In genomic region chr19:47777245-47778088, GRCh38 we compare ENCODE assay signal across 9 cellular contexts. TPM values are rescaled to one million over a fixed set of nuclear protein-coding genes. Genes with fewer than 3 reads are reported as not detected.
A peak's percentile ranks its signal among the peaks of the same experiment; 100 is the strongest.
DNase-seq lines count a peak whose midpoint lies in the region; FAIRE-seq and TF ChIP-seq lines count a peak whose summit lies in the region.
"Not testable (repeated sequence)": the region's sequence is repeated elsewhere in the genome, so short reads cannot be mapped to it uniquely, and the experiment has no call there.
"Had no signal": no experiment of that assay in that cellular context is flagged by ENCODE, and none has a peak within 500 bp of the region (broad histone marks: within the 10 kb centered on the region; RNA-seq: fewer than 3 reads in every experiment).

No MANE protein-coding gene starts in this region.

- not testable (repeated sequence) for TF ChIP-seq RAD21 in H1 (IDR thresholded peaks at IDR 0.05 in 1 of 2, conservative IDR thresholded peaks at IDR 0.05 in 1 of 2; ENCODE audit: low read depth in 2 of 2, low read length in 2 of 2)

- H3K4me3 Mint-ChIP-seq in activated naive CD8-positive, alpha-beta T cell, result peak overlapping the region; percentile 94
- H3K4me3 Mint-ChIP-seq in nephron progenitor cell, result peak overlapping the region; percentile 87

- H3K14ac ChIP-seq in H1 (ENCODE audit: insufficient read length), result not testable (repeated sequence)

- not testable (repeated sequence) for H3K27me3 Mint-ChIP-seq in activated naive CD8-positive, alpha-beta T cell; nephron progenitor cell (ENCODE audit: low read depth, poor library complexity)

- H3K9me3 ChIP-seq in SJCRH30 (replicated peaks); H1 (ENCODE audit: insufficient read depth in 2 of 2, low read depth in 1 of 2, low read length in 1 of 2); iPS-20b (ENCODE audit: insufficient read depth, low read depth, low read length); stomach: not testable (repeated sequence)

- not testable (repeated sequence) for H3K9me3 Mint-ChIP-seq in activated naive CD8-positive, alpha-beta T cell (ENCODE audit: low read depth); nephron progenitor cell

- not testable (repeated sequence) for H3K23me2 ChIP-seq in H1 (ENCODE audit: low read depth, low read length)

- peak overlapping the region; percentile 89 for H3K27ac Mint-ChIP-seq in activated naive CD8-positive, alpha-beta T cell
- peak overlapping the region; percentile 98 for H3K27ac Mint-ChIP-seq in nephron progenitor cell

- not testable (repeated sequence) for DNase-seq in BJ (ENCODE audit: low read depth); SJCRH30; H1 (ENCODE audit: low read depth in 1 of 2, low spot score in 2 of 2); nephron progenitor cell; stomach
- DNase-seq in HT-29 (ENCODE audit: low spot score), result peak; percentile 64

- H3K4me2 ChIP-seq in H1 (ENCODE audit: insufficient read depth in 1 of 2, low read depth in 2 of 2, low read length in 2 of 2), result peak overlapping the region; percentile 59 to 92

- peak overlapping the region; percentile 87 for H3K18ac ChIP-seq in H1 (ENCODE audit: extremely low read depth, low read length)

- H4K91ac ChIP-seq in H1 (replicated peaks; ENCODE audit: insufficient read length, low read length), result peak overlapping the region; percentile 93

- not testable (repeated sequence) for TF ChIP-seq POLR2A in H1 (IDR thresholded peaks at IDR 0.05; ENCODE audit: control extremely low read depth in 1 of 2, low read depth in 2 of 2, low read length in 2 of 2); stomach (IDR thresholded peaks at IDR 0.05)

- not testable (repeated sequence) for H3K27me3 ChIP-seq in BJ (ENCODE audit: control insufficient read depth, insufficient read depth, low read length); SJCRH30; H1 (replicated peaks in 1 of 4; ENCODE audit: control insufficient read depth in 3 of 4, extremely low read depth in 1 of 4, insufficient read depth in 3 of 4, low read length in 3 of 4); iPS-20b (ENCODE audit: insufficient read depth, low read length); stomach

- H4K8ac ChIP-seq in H1 (ENCODE audit: extremely low read depth, insufficient read depth, low read length), result peak overlapping the region; percentile 100; the same call in 1 of the 2 replicates

- peak overlapping the region; percentile 100 for H4K5ac ChIP-seq in H1 (ENCODE audit: insufficient read length, low read depth, low read length)

- peak overlapping the region; percentile 97 for H2BK5ac ChIP-seq in H1 (ENCODE audit: low read depth, low read length)

- H2AK5ac ChIP-seq in H1 (ENCODE audit: low read depth, low read length), result not testable (repeated sequence)

- not testable (repeated sequence) for H3K36me3 Mint-ChIP-seq in activated naive CD8-positive, alpha-beta T cell
- H3K36me3 Mint-ChIP-seq in nephron progenitor cell (ENCODE audit: low read depth), result peaks cover 17% of the 10 kb centered on the region

- H3K4ac ChIP-seq in H1 (replicated peaks; ENCODE audit: insufficient read length, low read depth, low read length), result not testable (repeated sequence)

- H3K79me1 ChIP-seq in H1 (ENCODE audit: low read depth, low read length), result not testable (repeated sequence)

- WGBS in H1 (ENCODE audit: extremely low coverage in 1 of 2, insufficient coverage in 1 of 2, insufficient read length in 1 of 2, insufficient replicate concordance in 2 of 2, low coverage in 1 of 2, low lambda C conversion rate in 2 of 2, missing lambda C conversion rate in 1 of 2), 2 experiments, result 78% methylated on average over 24 of the region's 24 CpGs; no CpG with 5 or more reads in 1 of the 2 experiments
- 53 to 76% (median 67%) methylated on average over 24 of the region's 24 CpGs for WGBS in stomach, 5 donors

- not testable (repeated sequence) for H2BK12ac ChIP-seq in H1 (ENCODE audit: low read depth, low read length)

- H3K23ac ChIP-seq in H1 (ENCODE audit: insufficient read length), result not testable (repeated sequence)

- peaks cover 20% of the 10 kb centered on the region for H3K4me1 Mint-ChIP-seq in activated naive CD8-positive, alpha-beta T cell (ENCODE audit: low read depth)
- H3K4me1 Mint-ChIP-seq in nephron progenitor cell, result peaks cover 33% of the 10 kb centered on the region

- H3K36me3 ChIP-seq in BJ (ENCODE audit: control insufficient read depth, insufficient read depth, low read length) (peaks cover 10% of the 10 kb centered on the region), H1 (ENCODE audit: control insufficient read depth in 2 of 4, insufficient read depth in 4 of 4, low read length in 3 of 4) (peaks cover 10 to 18% (median 14%) of the 10 kb centered on the region in 4 experiments), iPS-20b (ENCODE audit: insufficient read depth, low read depth, low read length) (peaks cover 23% of the 10 kb centered on the region), stomach (peaks cover 6 to 19% (median 16%) of the 10 kb centered on the region in 4 donors)
- not testable (repeated sequence) for H3K36me3 ChIP-seq in SJCRH30

- not testable (repeated sequence) for H2AFZ ChIP-seq in H1 (ENCODE audit: low read length)

- POLR2A ChIA-PET in BJ (lab: Charles Lee), result not testable (repeated sequence)
- POLR2A ChIA-PET in H1 (lab: Charles Lee; ENCODE audit: partially characterized antibody), result interaction anchor here (0.6 to 5.0 kb wide), 9 partner anchors 10 to 457 kb away, joined by 3 to 34 read pairs (median 3); partner anchors contain the start of gene NOP53

- H3K56ac ChIP-seq in H1 (replicated peaks; ENCODE audit: insufficient read length, low read depth, low read length), result not testable (repeated sequence)

- intact Hi-C loops in stomach (cut with DNase I; ENCODE audit: low total_unique reads), result not testable (repeated sequence)

- TF ChIP-seq CTCF in BJ (IDR thresholded peaks at IDR 0.05; ENCODE audit: insufficient read depth, low read depth, low read length); H1 (IDR thresholded peaks at IDR 0.05; ENCODE audit: control extremely low read depth in 1 of 3, insufficient read depth in 1 of 3, low read depth in 1 of 3, low read length in 3 of 3); nephron progenitor cell (IDR thresholded peaks at IDR 0.05); stomach (IDR thresholded peaks at IDR 0.05): not testable (repeated sequence)

- H3K4me1 ChIP-seq in SJCRH30 (peaks cover 15% of the 10 kb centered on the region), stomach (peaks cover 39 to 48% (median 42%) of the 10 kb centered on the region in 4 donors)
- not testable (repeated sequence) for H3K4me1 ChIP-seq in H1 (replicated peaks in 1 of 4; ENCODE audit: control insufficient read depth in 3 of 4, insufficient read depth in 4 of 4, low read length in 3 of 4); iPS-20b (ENCODE audit: insufficient read depth, low read length)

- CTCF ChIA-PET in BJ (lab: Yijun Ruan, JAX) (interaction anchor here (0.9 to 2.2 kb wide), 4 partner anchors 12 to 92 kb away, joined by 3 to 5 read pairs (median 4); no protein-coding TSS in a partner anchor), H1 (lab: Charles Lee; ENCODE audit: partially characterized antibody) (interaction anchor here (1.2 to 1.8 kb wide), 4 partner anchors 11 to 72 kb away, joined by 3 to 10 read pairs (median 4); no protein-coding TSS in a partner anchor)

- H3K4me3 ChIP-seq in BJ (ENCODE audit: low read depth, low read length) (peak overlapping the region; percentile 93), SJCRH30 (peak overlapping the region; percentile 78), H1 (ENCODE audit: extremely low read depth in 1 of 4, insufficient read depth in 2 of 4, low read depth in 3 of 4, low read length in 4 of 4) (peak overlapping the region; percentile 57 to 97 (median 75)), iPS-20b (ENCODE audit: low read length) (peak overlapping the region; percentile 90), stomach (peak overlapping the region; percentile 78 to 93 (median 86))

- FAIRE-seq in H1 (lab: Jason Lieb, UNC), result not testable (repeated sequence)

- H3K27ac ChIP-seq in SJCRH30; H1 (ENCODE audit: low read depth, low read length): not testable (repeated sequence)
- H3K27ac ChIP-seq in iPS-20b (ENCODE audit: low read length) (peak overlapping the region; percentile 87), stomach (peak overlapping the region; percentile 95 to 97 (median 95))

- H2BK20ac ChIP-seq in H1 (ENCODE audit: low read length), result not testable (repeated sequence)

- H3K79me2 ChIP-seq in H1 (ENCODE audit: control insufficient read depth in 1 of 2, insufficient read depth in 2 of 2, low read length in 2 of 2), result peaks cover 13 to 25% of the 10 kb centered on the region in 2 experiments

- H3K9ac ChIP-seq in H1 (replicated peaks in 1 of 4; ENCODE audit: extremely low read depth in 1 of 4, low read depth in 3 of 4, low read length in 3 of 4) (peak overlapping the region in 3 of 4 experiments; percentile 83 to 95 (median 94); a peak in 4 of 7 replicates), iPS-20b (ENCODE audit: low read depth, low read length) (peak overlapping the region; percentile 94)

- not testable (repeated sequence) for TF ChIP-seq EP300 in H1 (IDR thresholded peaks at IDR 0.05; ENCODE audit: borderline replicate concordance in 1 of 2, low read depth in 2 of 2, low read length in 2 of 2); stomach (IDR thresholded peaks at IDR 0.05)

- H2BK15ac ChIP-seq in H1 (ENCODE audit: low read length), result not testable (repeated sequence)

- H2BK120ac ChIP-seq in H1 (replicated peaks; ENCODE audit: low read depth, low read length), result not testable (repeated sequence)

- peaks cover 8 to 17% of the 10 kb centered on the region in 2 experiments for H4K20me1 ChIP-seq in H1 (replicated peaks in 1 of 2; ENCODE audit: control insufficient read depth in 1 of 2, insufficient read depth in 2 of 2, low read length in 2 of 2)

RNA-seq across cellular contexts. Expression of gene SELENOW, which starts 1.0 kb away (rescaled TPM):
- 256 and 293 TPM in 2 replicates for polyA plus RNA-seq in BJ (2011; rRNA removed)
- polyA minus RNA-seq in BJ (2011; rRNA and poly(A)+ RNA removed), result 33.2 and 51.9 TPM in 2 replicates
- total RNA-seq in HT-29 (2014; rRNA removed; shearing (Covaris generic)), result 492 and 534 TPM in 2 replicates
- total RNA-seq in SJCRH30 (2014; rRNA removed; shearing (Covaris generic)), result 204 and 219 TPM in 2 replicates
- total RNA-seq in H1 (2021; fragmentation: NEBNext Ultra II Directional; extraction: Animal tissue kit (Norgen Biotek cat#: 25700)), result 361 and 371 TPM in 2 replicates
- 588 and 709 TPM in 2 replicates for polyA plus RNA-seq in H1 (2011; rRNA removed)
- 652 TPM for polyA plus RNA-seq in H1 (2011; cell fraction: cytosol; rRNA removed)
- polyA plus RNA-seq in H1 (2011; cell fraction: nucleus; rRNA removed), result 471 TPM
- polyA plus RNA-seq in H1 (2012, experiment 1 of 2), result 211 to 357 TPM (median 346 TPM) in 4 replicates
- polyA plus RNA-seq in H1 (2012, experiment 2 of 2), result 655 TPM
- polyA plus RNA-seq in H1 (2013, experiment 1 of 2), result 479 TPM
- polyA plus RNA-seq in H1 (2013, experiment 2 of 2), result 488 TPM
- polyA minus RNA-seq in H1 (2011; rRNA and poly(A)+ RNA removed), result 94.3 and 112 TPM in 2 replicates
- 88.6 TPM for polyA minus RNA-seq in H1 (2011; cell fraction: cytosol; rRNA and poly(A)+ RNA removed)
- 76.1 TPM for polyA minus RNA-seq in H1 (2011; cell fraction: nucleus; rRNA and poly(A)+ RNA removed)
- 1,000 to 10,000 TPM in 1 of 5 donors, 100 to 1,000 TPM in 4; 204 to 1,097 (median 628) TPM for total RNA-seq in stomach
- polyA plus RNA-seq in stomach, result 100 to 1,000 TPM; 496 to 589 (median 581) TPM

RNA-seq across cellular contexts. Expression of gene TPRX1, which starts 26.9 kb away (rescaled TPM):
- polyA plus RNA-seq in BJ (2011; rRNA removed), result not detected in 2 replicates
- polyA minus RNA-seq in BJ (2011; rRNA and poly(A)+ RNA removed), result not detected in 2 replicates
- not detected in 2 replicates for total RNA-seq in HT-29 (2014; rRNA removed; shearing (Covaris generic))
- not detected in 2 replicates for total RNA-seq in SJCRH30 (2014; rRNA removed; shearing (Covaris generic))
- total RNA-seq in H1 (2021; fragmentation: NEBNext Ultra II Directional; extraction: Animal tissue kit (Norgen Biotek cat#: 25700)), result not detected in 2 replicates
- 0.03 and 0.05 TPM in 2 replicates for polyA plus RNA-seq in H1 (2011; rRNA removed)
- polyA plus RNA-seq in H1 (2011; cell fraction: cytosol; rRNA removed), result not detected
- polyA plus RNA-seq in H1 (2011; cell fraction: nucleus; rRNA removed), result not detected
- not detected in 4 replicates for polyA plus RNA-seq in H1 (2012, experiment 1 of 2)
- polyA plus RNA-seq in H1 (2012, experiment 2 of 2), result not detected
- 0.04 TPM for polyA plus RNA-seq in H1 (2013, experiment 1 of 2)
- polyA plus RNA-seq in H1 (2013, experiment 2 of 2), result 0.04 TPM
- polyA minus RNA-seq in H1 (2011; rRNA and poly(A)+ RNA removed), result not detected in 2 replicates
- polyA minus RNA-seq in H1 (2011; cell fraction: cytosol; rRNA and poly(A)+ RNA removed), result not detected
- polyA minus RNA-seq in H1 (2011; cell fraction: nucleus; rRNA and poly(A)+ RNA removed), result not detected
- not detected for total RNA-seq in stomach
- polyA plus RNA-seq in stomach, result not detected
- total RNA-seq: dermis microvascular lymphatic vessel endothelial cell had no signal

RNA-seq across cellular contexts. Expression of gene NOP53, which starts 32.1 kb away (rescaled TPM):
- polyA plus RNA-seq in BJ (2011; rRNA removed) (119 and 135 TPM in 2 replicates), H1 (2011; rRNA removed) (107 and 220 TPM in 2 replicates), stomach (100 to 1,000 TPM; 540 to 699 (median 547) TPM)
- 33.8 and 63.6 TPM in 2 replicates for polyA minus RNA-seq in BJ (2011; rRNA and poly(A)+ RNA removed)
- total RNA-seq in HT-29 (2014; rRNA removed; shearing (Covaris generic)), result 300 and 310 TPM in 2 replicates
- 194 TPM in 2 replicates for total RNA-seq in SJCRH30 (2014; rRNA removed; shearing (Covaris generic))
- total RNA-seq in H1 (2021; fragmentation: NEBNext Ultra II Directional; extraction: Animal tissue kit (Norgen Biotek cat#: 25700)), result 245 and 262 TPM in 2 replicates
- 290 TPM for polyA plus RNA-seq in H1 (2011; cell fraction: cytosol; rRNA removed)
- 223 TPM for polyA plus RNA-seq in H1 (2011; cell fraction: nucleus; rRNA removed)
- 377 to 540 TPM (median 444 TPM) in 4 replicates for polyA plus RNA-seq in H1 (2012, experiment 1 of 2)
- polyA plus RNA-seq in H1 (2012, experiment 2 of 2), result 373 TPM
- polyA plus RNA-seq in H1 (2013, experiment 1 of 2), result 261 TPM
- polyA plus RNA-seq in H1 (2013, experiment 2 of 2), result 273 TPM
- polyA minus RNA-seq in H1 (2011; rRNA and poly(A)+ RNA removed), result 54.9 and 63.7 TPM in 2 replicates
- 173 TPM for polyA minus RNA-seq in H1 (2011; cell fraction: cytosol; rRNA and poly(A)+ RNA removed)
- 99.3 TPM for polyA minus RNA-seq in H1 (2011; cell fraction: nucleus; rRNA and poly(A)+ RNA removed)
- total RNA-seq in stomach, result 100 to 1,000 TPM; 110 to 784 (median 214) TPM

RNA-seq across cellular contexts. Expression of gene CRX, which starts 44.3 kb away (rescaled TPM):
- polyA plus RNA-seq in BJ (2011; rRNA removed) (not detected in 2 replicates), H1 (2011; rRNA removed) (0.06 and 0.08 TPM in 2 replicates), stomach (not detected)
- not detected in 2 replicates for polyA minus RNA-seq in BJ (2011; rRNA and poly(A)+ RNA removed)
- total RNA-seq in HT-29 (2014; rRNA removed; shearing (Covaris generic)), result not detected in 2 replicates
- total RNA-seq in SJCRH30 (2014; rRNA removed; shearing (Covaris generic)), result 0.10 and 0.89 TPM in 2 replicates
- not detected in 2 replicates for total RNA-seq in H1 (2021; fragmentation: NEBNext Ultra II Directional; extraction: Animal tissue kit (Norgen Biotek cat#: 25700))
- 0.04 TPM for polyA plus RNA-seq in H1 (2011; cell fraction: cytosol; rRNA removed)
- 0.03 TPM for polyA plus RNA-seq in H1 (2011; cell fraction: nucleus; rRNA removed)
- 0.08 to 0.24 TPM (median 0.23 TPM) in 3 of 4 replicates, not detected in the other for polyA plus RNA-seq in H1 (2012, experiment 1 of 2)
- polyA plus RNA-seq in H1 (2012, experiment 2 of 2), result 0.08 TPM
- 0.02 TPM for polyA plus RNA-seq in H1 (2013, experiment 1 of 2)
- not detected for polyA plus RNA-seq in H1 (2013, experiment 2 of 2)
- polyA minus RNA-seq in H1 (2011; rRNA and poly(A)+ RNA removed), result 0.06 and 0.07 TPM in 2 replicates
- not detected for polyA minus RNA-seq in H1 (2011; cell fraction: cytosol; rRNA and poly(A)+ RNA removed)
- not detected for polyA minus RNA-seq in H1 (2011; cell fraction: nucleus; rRNA and poly(A)+ RNA removed)
- not detected for total RNA-seq in stomach
- total RNA-seq: dermis microvascular lymphatic vessel endothelial cell had no signal
